In the genomic region with DNA sequence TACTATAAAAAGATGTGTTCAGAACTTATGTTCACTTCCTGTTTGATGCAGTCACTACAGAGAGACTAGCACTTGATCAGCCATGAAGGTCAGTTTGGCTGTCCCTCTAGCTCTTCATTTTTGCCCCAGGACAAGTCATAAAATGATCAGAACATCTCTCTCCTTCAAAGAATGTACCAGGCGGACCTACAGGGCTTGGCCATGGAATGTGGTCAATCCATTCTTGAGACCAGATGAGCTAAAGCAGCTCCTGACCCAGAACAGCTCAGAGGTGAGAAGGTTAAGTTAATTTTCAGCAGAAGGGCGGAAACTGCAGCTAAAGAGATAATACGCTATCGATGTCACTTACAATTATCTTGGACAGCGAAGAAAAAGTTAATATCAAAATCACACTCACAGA, we compare ENCODE assay signal across 31 cellular contexts.
"Had no signal": no experiment of that assay in that cellular context is flagged by ENCODE, and none has a peak within 500 bp of the region (broad histone marks: within the 10 kb centered on the region; RNA-seq: fewer than 3 reads in every experiment).

No MANE protein-coding gene starts in this region.

- H3K4me1 Mint-ChIP-seq: activated B cell treated with CpG ODN at 0.5 μM for 24 hours; activated T-helper 17 cell treated with anti-CD3 and anti-CD28 coated beads, Interleukin-2, amount 50 U/mL, for 72 hours; T-cell; T-helper 17 cell had no signal

- DNase-seq: activated B cell treated with CpG ODN at 0.5 μM for 24 hours; activated CD4-positive, alpha-beta T cell treated with anti-CD3 and anti-CD28 coated beads for 48 hours; activated CD4-positive, alpha-beta T cell treated with anti-CD3 and anti-CD28 coated beads, Interleukin-2, amount 50 U/mL, for 1 hour; activated CD4-positive, alpha-beta T cell treated with anti-CD3 and anti-CD28 coated beads, Interleukin-2, amount 50 U/mL, for 48 hours; activated CD8-positive, alpha-beta memory T cell treated with anti-CD3 and anti-CD28 coated beads for 24 hours; activated CD8-positive, alpha-beta T cell treated with anti-CD3 and anti-CD28 coated beads for 36 hours; activated effector memory CD4-positive, alpha-beta T cell treated with Interleukin-2 at 50 U/mL for 16 hours; activated gamma-delta T cell treated with Interleukin-2 at 50 U/mL for 16 hours; activated naive CD4-positive, alpha-beta T cell treated with anti-CD3 and anti-CD28 coated beads, Interleukin-2, amount 50 U/mL, for 16 hours; activated naive CD4-positive, alpha-beta T cell treated with Interleukin-2 at 50 U/mL for 16 hours; activated T-cell treated with anti-CD3 and anti-CD28 coated beads, Interleukin-2, amount 50 U/mL, for 4 hours; adrenal gland; amygdala; aorta; body of pancreas; caudate nucleus; cortex of kidney; dermis blood vessel endothelial cell; effector CD4-positive, alpha-beta T cell; effector memory CD8-positive, alpha-beta T cell; erythroblast; foreskin keratinocyte; gastrocnemius medialis; T-cell; T-helper 17 cell; T1000; WERI-Rb-1 had no signal

- H3K27me3 Mint-ChIP-seq: activated B cell treated with CpG ODN at 0.5 μM for 24 hours; activated CD8-positive, alpha-beta T cell treated with anti-CD3 and anti-CD28 coated beads for 36 hours; activated naive CD8-positive, alpha-beta T cell; activated T-helper 17 cell treated with anti-CD3 and anti-CD28 coated beads, Interleukin-2, amount 50 U/mL, for 72 hours; effector memory CD8-positive, alpha-beta T cell; T-helper 17 cell had no signal

- H3K4me1 ChIP-seq: adrenal gland, body of pancreas, esophagus muscularis mucosa, foreskin keratinocyte, gastrocnemius medialis had no signal

- H3K27me3 ChIP-seq: body of pancreas, esophagus muscularis mucosa, foreskin keratinocyte, gastrocnemius medialis had no signal

- H3K27ac Mint-ChIP-seq: activated B cell treated with CpG ODN at 0.5 μM for 24 hours; activated CD8-positive, alpha-beta T cell treated with anti-CD3 and anti-CD28 coated beads for 36 hours; activated naive CD8-positive, alpha-beta T cell; activated T-helper 17 cell treated with anti-CD3 and anti-CD28 coated beads, Interleukin-2, amount 50 U/mL, for 72 hours; effector memory CD8-positive, alpha-beta T cell; T-cell; T-helper 17 cell; T-helper 2 cell treated with Interferon-gamma antibody and Interleukin-4, amounts not matched to agents 5 μg/mL and 100 μg/mL, for 36 hours had no signal

- H3K9me3 ChIP-seq: adrenal gland, body of pancreas, esophagus muscularis mucosa, gastrocnemius medialis had no signal

- H3K9me3 Mint-ChIP-seq: activated CD8-positive, alpha-beta T cell treated with anti-CD3 and anti-CD28 coated beads for 36 hours; activated T-cell treated with anti-CD3 and anti-CD28 coated beads, Interleukin-2, amount 50 U/mL, for 4 hours; activated T-helper 17 cell treated with anti-CD3 and anti-CD28 coated beads, Interleukin-2, amount 50 U/mL, for 72 hours; effector memory CD8-positive, alpha-beta T cell; T-cell; T-helper 2 cell treated with Interferon-gamma antibody and Interleukin-4, amounts not matched to agents 5 μg/mL and 100 μg/mL, for 36 hours had no signal

- H3K27ac ChIP-seq: adrenal gland, body of pancreas, esophagus muscularis mucosa, foreskin keratinocyte, gastrocnemius medialis, WERI-Rb-1 had no signal

- H3K36me3 Mint-ChIP-seq: activated naive CD8-positive, alpha-beta T cell; T-cell had no signal

- H3K4me3 Mint-ChIP-seq: activated B cell treated with CpG ODN at 0.5 μM for 24 hours; activated CD8-positive, alpha-beta T cell treated with anti-CD3 and anti-CD28 coated beads for 36 hours; activated naive CD8-positive, alpha-beta T cell; activated T-cell treated with anti-CD3 and anti-CD28 coated beads, Interleukin-2, amount 50 U/mL, for 4 hours; activated T-helper 17 cell treated with anti-CD3 and anti-CD28 coated beads, Interleukin-2, amount 50 U/mL, for 72 hours; effector memory CD8-positive, alpha-beta T cell; T-cell; T-helper 17 cell; T-helper 2 cell treated with Interferon-gamma antibody and Interleukin-4, amounts not matched to agents 5 μg/mL and 100 μg/mL, for 36 hours had no signal

- H3K4me3 ChIP-seq: adrenal gland, body of pancreas, esophagus muscularis mucosa, gastrocnemius medialis had no signal

- H3K36me3 ChIP-seq: adrenal gland, esophagus muscularis mucosa, gastrocnemius medialis, WERI-Rb-1 had no signal
